Comparison of ENCODE assay signal across 16 cellular contexts in genomic region chr12:128268348-128268725, GRCh38. TPM values are rescaled to one million over a fixed set of nuclear protein-coding genes. Genes with fewer than 3 reads are reported as not detected.
DNase-seq lines count a peak whose midpoint lies in the region; ATAC-seq and TF ChIP-seq lines count a peak whose summit lies in the region.
"Had no signal": no experiment of that assay in that cellular context is flagged by ENCODE, and none has a peak within 500 bp of the region (broad histone marks: within the 10 kb centered on the region; RNA-seq: fewer than 3 reads in every experiment).

No MANE protein-coding gene starts in this region.

- no peak overlapping the region for H3K4me3 Mint-ChIP-seq in CD8-positive, alpha-beta T cell
- H3K4me3 Mint-ChIP-seq in stimulated activated naive B cell treated with anti-CD40 and anti-IgM and Interleukin-4, amounts not matched to agents 10 μg/mL and 1 μg/mL and 100 μg/mL, for 72 hours = no peak overlapping the region

- DNase-seq in SK-N-SH (peak; percentile 40), left cardiac atrium (no peak), Karpas-422 (no peak)
- no peak for DNase-seq in CD8-positive, alpha-beta T cell
- no peak for DNase-seq in stimulated activated naive B cell treated with anti-CD40 and anti-IgM and Interleukin-4, amounts not matched to agents 10 μg/mL and 1 μg/mL and 100 μg/mL, for 72 hours
- DNase-seq: activated CD4-positive, alpha-beta T cell treated with anti-CD3 and anti-CD28 coated beads, Interleukin-2, amount 50 U/mL, for 4 hours; activated effector memory CD4-positive, alpha-beta T cell treated with Interleukin-2 at 50 U/mL for 16 hours; NCI-H2171 treated with DMSO at 0.1 percent for 48 hours; T1000; tibial artery had no signal

- H3K9ac ChIP-seq in SK-N-SH (no peak overlapping the region), Karpas-422 (ENCODE audit: low read length) (no peak overlapping the region)

- CTCF ChIA-PET in SK-N-SH (lab: Yijun Ruan, JAX) = interaction anchor here (0.8 to 2.6 kb wide), 5 partner anchors 9 to 121 kb away, joined by 3 to 38 read pairs (median 4); no protein-coding TSS in a partner anchor
- CTCF ChIA-PET in CD8-positive, alpha-beta T cell (lab: Charles Lee) = interaction anchor here (1.0 kb wide), 1 partner anchor 9 kb away, joined by 3 read pairs; no protein-coding TSS in a partner anchor

- H3K4me2 ChIP-seq in SK-N-SH (no peak overlapping the region), Karpas-422 (ENCODE audit: low read depth, low read length, poor library complexity, severe bottlenecking) (no peak overlapping the region)

- POLR2A ChIA-PET in SK-N-SH (lab: Yijun Ruan, JAX) = no interaction called here
- POLR2A ChIA-PET in CD8-positive, alpha-beta T cell (lab: Charles Lee) = no interaction called here

- H3K4me1 ChIP-seq in SK-N-SH (ENCODE audit: control insufficient read depth in 1 of 2, insufficient read depth in 2 of 2, low read depth in 1 of 2, low read length in 1 of 2) (no peaks in the 10 kb centered on the region; a peak in 1 of 4 replicates), neuron (ENCODE audit: insufficient read depth, low read length) (peaks cover 28% of the 10 kb centered on the region), urinary bladder (ENCODE audit: insufficient read depth) (no peaks in the 10 kb centered on the region), Karpas-422 (ENCODE audit: low read length) (no peaks in the 10 kb centered on the region)
- H3K4me1 ChIP-seq in CD8-positive, alpha-beta T cell (ENCODE audit: insufficient read depth, low read length) = no peaks in the 10 kb centered on the region

- no peaks in the 10 kb centered on the region for H3K79me2 ChIP-seq in SK-N-SH (ENCODE audit: insufficient read depth)
- H3K79me2 ChIP-seq in Karpas-422 (ENCODE audit: low read length) = no peaks in the 10 kb centered on the region

- peaks cover 4% of the 10 kb centered on the region for H3K9me3 ChIP-seq in SK-N-SH
- H3K9me3 ChIP-seq in neuron (ENCODE audit: low read length) = peaks cover 1% of the 10 kb centered on the region
- no peaks in the 10 kb centered on the region for H3K9me3 ChIP-seq in CD8-positive, alpha-beta T cell (ENCODE audit: low read length)
- no peaks in the 10 kb centered on the region for H3K9me3 ChIP-seq in Karpas-422 (ENCODE audit: low read length)

- intact Hi-C loops in left cardiac atrium (cut with DNase I) = loop anchor here in 1 of 2 donors (10.0 kb wide), 1 partner anchor 1646 kb away; no protein-coding TSS in a partner anchor
- intact Hi-C loops in CD8-positive, alpha-beta T cell (cut with DNase I, micrococcal nuclease) = no loop called here

- H2AFZ ChIP-seq in SK-N-SH (ENCODE audit: low read depth) = no peak overlapping the region
- peak overlapping the region; percentile 83 for H2AFZ ChIP-seq in neuron (ENCODE audit: low read depth, low read length)
- no peak overlapping the region for H2AFZ ChIP-seq in Karpas-422 (ENCODE audit: low read length)

- TF ChIP-seq EP300 in SK-N-SH (IDR thresholded peaks at IDR 0.05; ENCODE audit: borderline replicate concordance in 1 of 2, low read depth in 1 of 2, low read length in 1 of 2) = no peak

- no peaks in the 10 kb centered on the region for H3K4me1 Mint-ChIP-seq in CD8-positive, alpha-beta T cell (ENCODE audit: low read depth)
- peaks cover 3 to 5% of the 10 kb centered on the region in 2 donors for H3K4me1 Mint-ChIP-seq in stimulated activated naive B cell treated with anti-CD40 and anti-IgM and Interleukin-4, amounts not matched to agents 10 μg/mL and 1 μg/mL and 100 μg/mL, for 72 hours

- H3K27ac ChIP-seq in SK-N-SH (ENCODE audit: low read depth in 2 of 2, low read length in 1 of 2) = no peak overlapping the region
- no peak overlapping the region for H3K27ac ChIP-seq in urinary bladder (ENCODE audit: low read depth)
- H3K27ac ChIP-seq in CD8-positive, alpha-beta T cell (ENCODE audit: low read depth, low read length) = no peak overlapping the region
- H3K27ac ChIP-seq in Karpas-422 (ENCODE audit: low read length) = no peak overlapping the region
- H3K27ac ChIP-seq: epithelial cell of prostate, tibial artery had no signal

- H3K4me3 ChIP-seq in SK-N-SH (ENCODE audit: low read depth in 2 of 2, low read length in 1 of 2) (no peak overlapping the region), neuron (ENCODE audit: low read length) (peak overlapping the region; percentile 33), urinary bladder (ENCODE audit: low read depth, low read length) (peak overlapping the region; percentile 75), Karpas-422 (ENCODE audit: low read length) (no peak overlapping the region)
- H3K4me3 ChIP-seq in CD8-positive, alpha-beta T cell (ENCODE audit: low read depth, low read length) = no peak overlapping the region
- H3K4me3 ChIP-seq: tibial artery had no signal

- no peak overlapping the region for H3K27ac Mint-ChIP-seq in CD8-positive, alpha-beta T cell
- no peak overlapping the region for H3K27ac Mint-ChIP-seq in stimulated activated naive B cell treated with anti-CD40 and anti-IgM and Interleukin-4, amounts not matched to agents 10 μg/mL and 1 μg/mL and 100 μg/mL, for 72 hours

- H4K20me1 ChIP-seq in SK-N-SH (ENCODE audit: insufficient read depth) (no peaks in the 10 kb centered on the region), Karpas-422 (ENCODE audit: insufficient read depth, low read depth, low read length) (no peaks in the 10 kb centered on the region)

- WGBS in SK-N-SH (ENCODE audit: low lambda C conversion rate) = 28% methylated on average over 16 of the region's 34 CpGs
- 2% methylated on average over 34 of the region's 34 CpGs for WGBS in urinary bladder

- no peak for TF ChIP-seq CTCF in SK-N-SH (IDR thresholded peaks at IDR 0.05)
- TF ChIP-seq CTCF in CD8-positive, alpha-beta T cell (IDR thresholded peaks at IDR 0.05) = no peak

- H3F3A ChIP-seq in SK-N-SH (replicated peaks; ENCODE audit: insufficient read depth) = no peaks in the 10 kb centered on the region

- H3K9me2 ChIP-seq in SK-N-SH (no peaks in the 10 kb centered on the region), Karpas-422 (replicated peaks; ENCODE audit: insufficient read depth, low read length) (no peaks in the 10 kb centered on the region)

- H3K9me3 Mint-ChIP-seq in CD8-positive, alpha-beta T cell = peaks cover 4% of the 10 kb centered on the region
- peaks cover 3 to 8% of the 10 kb centered on the region in 2 donors for H3K9me3 Mint-ChIP-seq in stimulated activated naive B cell treated with anti-CD40 and anti-IgM and Interleukin-4, amounts not matched to agents 10 μg/mL and 1 μg/mL and 100 μg/mL, for 72 hours

- H3K36me3 ChIP-seq in SK-N-SH (replicated peaks in 1 of 2; ENCODE audit: control insufficient read depth in 1 of 2, insufficient read depth in 2 of 2, low read length in 1 of 2) = no peaks in the 10 kb centered on the region
- H3K36me3 ChIP-seq in neuron (ENCODE audit: insufficient read depth, low read length) = no peaks in the 10 kb centered on the region
- H3K36me3 ChIP-seq in urinary bladder (ENCODE audit: insufficient read depth) = no peaks in the 10 kb centered on the region
- no peaks in the 10 kb centered on the region for H3K36me3 ChIP-seq in CD8-positive, alpha-beta T cell (ENCODE audit: insufficient read depth, low read length)
- H3K36me3 ChIP-seq in Karpas-422 (ENCODE audit: insufficient read depth, low read length) = no peaks in the 10 kb centered on the region
- H3K36me3 ChIP-seq: tibial artery had no signal

- no peaks in the 10 kb centered on the region for H3K36me3 Mint-ChIP-seq in CD8-positive, alpha-beta T cell
- peaks cover 0 to 1% of the 10 kb centered on the region in 2 donors for H3K36me3 Mint-ChIP-seq in stimulated activated naive B cell treated with anti-CD40 and anti-IgM and Interleukin-4, amounts not matched to agents 10 μg/mL and 1 μg/mL and 100 μg/mL, for 72 hours

- H3K27me3 Mint-ChIP-seq in CD8-positive, alpha-beta T cell (ENCODE audit: low read depth) = peaks cover 46% of the 10 kb centered on the region
- H3K27me3 Mint-ChIP-seq in stimulated activated naive B cell treated with anti-CD40 and anti-IgM and Interleukin-4, amounts not matched to agents 10 μg/mL and 1 μg/mL and 100 μg/mL, for 72 hours = peaks cover 36 to 65% of the 10 kb centered on the region in 2 donors

- ATAC-seq in SK-N-SH treated with all-trans-retinoic acid at 6 μM for 48 hours (no peak), left cardiac atrium (peak; percentile 34 to 63)
- no peak for ATAC-seq in CD8-positive, alpha-beta T cell
- ATAC-seq in stimulated activated naive B cell treated with anti-CD40 and anti-IgM and Interleukin-4, amounts not matched to agents 10 μg/mL and 1 μg/mL and 100 μg/mL, for 72 hours (replicated peaks) = no peak

- no peak for TF ChIP-seq RAD21 in SK-N-SH (IDR thresholded peaks at IDR 0.05; ENCODE audit: low read length)

- H3K27me3 ChIP-seq in SK-N-SH (ENCODE audit: insufficient read depth) = no peaks in the 10 kb centered on the region
- H3K27me3 ChIP-seq in neuron (ENCODE audit: insufficient read depth, low read length) = peaks cover 32% of the 10 kb centered on the region
- peaks cover 4% of the 10 kb centered on the region for H3K27me3 ChIP-seq in CD8-positive, alpha-beta T cell (ENCODE audit: insufficient read depth, low read length)
- H3K27me3 ChIP-seq in Karpas-422 (ENCODE audit: low read length) = no peaks in the 10 kb centered on the region

TF ChIP-seq in SK-N-SH, 30 proteins besides CTCF, POLR2A, EP300 and RAD21 (continues in another document):
- TF ChIP-seq POLR2AphosphoS5 (IDR thresholded peaks at IDR 0.05; ENCODE audit: low read depth, low read length) (no peak), CHD2 (IDR thresholded peaks at IDR 0.05; ENCODE audit: low read length, partially characterized antibody) (no peak), EZH2phosphoT487 (IDR thresholded peaks at IDR 0.05; ENCODE audit: borderline replicate concordance, low read depth) (no peak), RCOR1 (IDR thresholded peaks at IDR 0.05; ENCODE audit: low read length) (no peak), RXRA (IDR thresholded peaks at IDR 0.05; ENCODE audit: borderline replicate concordance, low read depth) (no peak), GATA2 (CRISPR knock-in tag; IDR thresholded peaks at IDR 0.05) (no peak)

TF ChIP-seq in SK-N-SH treated with all-trans-retinoic acid at 6 μM for 48 hours, 23 proteins besides CTCF, POLR2A, EP300 and RAD21 (continues in another document):
- TF ChIP-seq GLIS3 (CRISPR knock-in tag; IDR thresholded peaks at IDR 0.05) (no peak), RARB (CRISPR knock-in tag; IDR thresholded peaks at IDR 0.05) (no peak), TCF4 (CRISPR knock-in tag; IDR thresholded peaks at IDR 0.05; ENCODE audit: borderline replicate concordance) (no peak)

RNA-seq across cellular contexts. Expression of gene TMEM132C, which starts 1.4 kb away (rescaled TPM):
- polyA plus RNA-seq in SK-N-SH (2012; rRNA removed) (not detected in 2 replicates), urinary bladder (20.9 TPM)
- polyA plus RNA-seq in SK-N-SH (2012; cell fraction: cytosol; rRNA removed) = under 0.01 and 0.01 TPM in 2 replicates
- polyA plus RNA-seq in SK-N-SH (2012; cell fraction: nucleus; rRNA removed) = 0.02 TPM in 1 of 2 replicates, not detected in the other
- total RNA-seq in left cardiac atrium (10 to 100 TPM; 11.1 to 12.8 TPM), urinary bladder (11.1 TPM)
- not detected for total RNA-seq in CD8-positive, alpha-beta T cell
- not detected in 2 replicates for total RNA-seq in Karpas-422 (2014; rRNA removed; shearing (Covaris generic); ENCODE audit: low replicate concordance)
- total RNA-seq: M059J, RPMI7951 had no signal

Comparison
In these comparisons a context has a peak if more than half of its experiments do, and no peak if none do; other contexts are left out.
1. H3K4me3 ChIP-seq: peak in neuron (single experiment) and urinary bladder (single experiment); none in SK-N-SH (0 of 2), CD8-positive, alpha-beta T cell (single experiment) and Karpas-422 (single experiment).
2. ATAC-seq: peak in left cardiac atrium (2 of 2); none in SK-N-SH treated with all-trans-retinoic acid at 6 μM for 48 hours (single experiment), CD8-positive, alpha-beta T cell (single experiment) and stimulated activated naive B cell treated with anti-CD40 and anti-IgM and Interleukin-4, amounts not matched to agents 10 μg/mL and 1 μg/mL and 100 μg/mL, for 72 hours (0 of 2).
3. RNA of gene TMEM132C, which starts 1.4 kb away (total RNA-seq): 11.1 to 12.8 TPM in left cardiac atrium and 11.1 TPM in urinary bladder (single experiment); not detected in CD8-positive, alpha-beta T cell and not detected in Karpas-422; every median in the first group is over 10 times any median in the second.